ENCODE assay signal across 26 cellular contexts in genomic region chr10:49015700-49016099, GRCh38.
"Had no signal": no experiment of that assay in that cellular context is flagged by ENCODE, and none has a peak within 500 bp of the region (broad histone marks: within the 10 kb centered on the region; RNA-seq: fewer than 3 reads in every experiment).

No MANE protein-coding gene starts in this region.

- ATAC-seq: activated CD4-positive, CD25-positive, alpha-beta regulatory T cell treated with anti-CD3 and anti-CD28 coated beads, Interleukin-2, amount 50 U/mL, for 24 hours; activated CD8-positive, alpha-beta T cell treated with anti-CD3 and anti-CD28 coated beads for 36 hours; activated T-cell treated with anti-CD3 and anti-CD28 coated beads, Interleukin-2, amount 50 U/mL, for 4 hours; activated T-helper 17 cell treated with anti-CD3 and anti-CD28 coated beads, Interleukin-2, amount 50 U/mL, for 72 hours; T-helper 17 cell had no signal

- H3K9me3 ChIP-seq: esophagus squamous epithelium had no signal

- H3K4me3 ChIP-seq: esophagus squamous epithelium had no signal

- H3K36me3 ChIP-seq: brain microvascular endothelial cell, WERI-Rb-1 had no signal

- H3K27ac ChIP-seq: brain microvascular endothelial cell, epithelial cell of prostate, esophagus squamous epithelium, WERI-Rb-1 had no signal

- H3K27me3 ChIP-seq: brain microvascular endothelial cell, esophagus squamous epithelium had no signal

- DNase-seq: activated B cell treated with CpG ODN at 0.5 μM for 24 hours; activated CD4-positive, alpha-beta T cell treated with anti-CD3 and anti-CD28 coated beads for 48 hours; activated CD4-positive, alpha-beta T cell treated with anti-CD3 and anti-CD28 coated beads, Interleukin-2, amount 50 U/mL, for 1 hour; activated CD4-positive, alpha-beta T cell treated with anti-CD3 and anti-CD28 coated beads, Interleukin-2, amount 50 U/mL, for 48 hours; activated CD8-positive, alpha-beta memory T cell treated with anti-CD3 and anti-CD28 coated beads for 24 hours; activated CD8-positive, alpha-beta T cell treated with anti-CD3 and anti-CD28 coated beads for 36 hours; activated effector memory CD4-positive, alpha-beta T cell treated with Interleukin-2 at 50 U/mL for 16 hours; activated gamma-delta T cell treated with Interleukin-2 at 50 U/mL for 16 hours; activated naive CD4-positive, alpha-beta T cell treated with anti-CD3 and anti-CD28 coated beads, Interleukin-2, amount 50 U/mL, for 16 hours; activated naive CD4-positive, alpha-beta T cell treated with Interleukin-2 at 50 U/mL for 16 hours; activated T-cell treated with anti-CD3 and anti-CD28 coated beads, Interleukin-2, amount 50 U/mL, for 4 hours; amniotic stem cell; anterior cingulate cortex; brain microvascular endothelial cell; caudate nucleus; cortex of kidney; dermis blood vessel endothelial cell; effector CD8-positive, alpha-beta T cell; esophagus squamous epithelium; T-helper 1 cell; T-helper 17 cell; T1000; WERI-Rb-1 had no signal
